ENCODE assay signal across 1 cellular context in genomic region chr5:88882321-88883038, GRCh38.
TF ChIP-seq lines count a peak whose summit lies in the region.

No MANE protein-coding gene starts in this region.

TF ChIP-seq in IMR-90, 13 proteins besides CTCF, POLR2A, EP300 and RAD21 (continued from another document):
- TF ChIP-seq, protein P1, sequence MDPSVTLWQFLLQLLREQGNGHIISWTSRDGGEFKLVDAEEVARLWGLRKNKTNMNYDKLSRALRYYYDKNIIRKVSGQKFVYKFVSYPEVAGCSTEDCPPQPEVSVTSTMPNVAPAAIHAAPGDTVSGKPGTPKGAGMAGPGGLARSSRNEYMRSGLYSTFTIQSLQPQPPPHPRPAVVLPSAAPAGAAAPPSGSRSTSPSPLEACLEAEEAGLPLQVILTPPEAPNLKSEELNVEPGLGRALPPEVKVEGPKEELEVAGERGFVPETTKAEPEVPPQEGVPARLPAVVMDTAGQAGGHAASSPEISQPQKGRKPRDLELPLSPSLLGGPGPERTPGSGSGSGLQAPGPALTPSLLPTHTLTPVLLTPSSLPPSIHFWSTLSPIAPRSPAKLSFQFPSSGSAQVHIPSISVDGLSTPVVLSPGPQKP (IDR thresholded peaks at IDR 0.05; ENCODE audit: borderline replicate concordance, low read depth, low read length), result no peak
- TF ChIP-seq, protein P2, sequence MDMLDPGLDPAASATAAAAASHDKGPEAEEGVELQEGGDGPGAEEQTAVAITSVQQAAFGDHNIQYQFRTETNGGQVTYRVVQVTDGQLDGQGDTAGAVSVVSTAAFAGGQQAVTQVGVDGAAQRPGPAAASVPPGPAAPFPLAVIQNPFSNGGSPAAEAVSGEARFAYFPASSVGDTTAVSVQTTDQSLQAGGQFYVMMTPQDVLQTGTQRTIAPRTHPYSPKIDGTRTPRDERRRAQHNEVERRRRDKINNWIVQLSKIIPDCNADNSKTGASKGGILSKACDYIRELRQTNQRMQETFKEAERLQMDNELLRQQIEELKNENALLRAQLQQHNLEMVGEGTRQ (IDR thresholded peaks at IDR 0.05; ENCODE audit: low read depth, low read length), result no peak
